In the genomic region with DNA sequence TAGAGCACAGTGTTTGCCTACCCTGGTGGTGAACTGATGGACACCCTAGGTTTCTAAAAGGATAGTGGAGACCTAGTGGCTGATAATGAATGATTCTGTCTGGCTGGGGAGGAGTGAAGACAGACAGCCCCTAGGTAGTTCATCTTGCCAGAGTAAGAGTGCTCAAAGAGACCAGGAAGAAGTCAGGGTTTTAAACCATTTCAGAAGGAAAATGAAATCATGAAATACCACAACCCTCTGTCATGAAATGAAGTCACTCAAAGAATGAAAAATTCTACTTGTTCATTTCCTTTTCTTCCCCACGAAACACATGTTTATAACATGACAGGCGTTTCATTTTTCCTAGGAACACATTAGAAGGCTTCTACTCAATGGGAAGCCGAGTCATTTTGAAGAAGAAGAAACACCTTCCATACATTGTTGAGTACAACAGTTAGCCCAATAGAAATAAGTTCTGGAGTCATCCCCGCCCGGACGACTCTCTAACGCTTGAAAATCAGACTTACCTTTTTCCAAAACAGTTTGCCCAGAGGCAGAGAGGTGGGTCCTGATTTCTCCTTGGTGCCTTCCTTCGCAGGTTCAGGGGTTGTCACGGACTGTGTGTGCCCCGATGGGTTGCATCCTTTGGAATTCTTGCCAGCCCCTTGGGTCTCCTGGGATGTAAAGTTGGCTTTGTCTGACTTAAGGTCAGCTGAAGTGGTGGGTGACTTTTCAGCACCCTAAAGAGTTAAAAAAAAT, we compare ENCODE assay signal across 3 cellular contexts.
TF ChIP-seq lines count a peak whose summit lies in the region.

No MANE protein-coding gene starts in this region.

TF ChIP-seq in GM23338, 12 proteins besides CTCF, POLR2A, EP300 and RAD21:
- TF ChIP-seq CREB1 (CRISPR knock-in tag; IDR thresholded peaks at IDR 0.05; ENCODE audit: low read depth): no peak
- TF ChIP-seq ZNF114 (CRISPR knock-in tag; IDR thresholded peaks at IDR 0.05): no peak
- TF ChIP-seq NANOG (IDR thresholded peaks at IDR 0.05; ENCODE audit: borderline replicate concordance): no peak
- TF ChIP-seq EZH2phosphoT487 (IDR thresholded peaks at IDR 0.05; ENCODE audit: unreplicated experiment): no peak

TF ChIP-seq in GM12878, 131 proteins besides CTCF, POLR2A, EP300 and RAD21:
- TF ChIP-seq ZSCAN29 (IDR thresholded peaks at IDR 0.05): no peak
- TF ChIP-seq ETV6 (conservative IDR thresholded peaks at IDR 0.05 in 1 of 2, IDR thresholded peaks at IDR 0.05 in 1 of 2; ENCODE audit: borderline replicate concordance in 1 of 2, low read depth in 1 of 2): peak in 1 of 2 experiments; percentile 89; a peak in 2 of 4 replicates
- no peak for TF ChIP-seq EZH2 (IDR thresholded peaks at IDR 0.05; ENCODE audit: borderline replicate concordance, control insufficient read depth, low read depth, low read length)
- TF ChIP-seq ZNF24 (IDR thresholded peaks at IDR 0.05): no peak
- TF ChIP-seq NFXL1 (IDR thresholded peaks at IDR 0.05; ENCODE audit: borderline replicate concordance): peak; percentile 59; the same call in 1 of the 2 replicates
- no peak for TF ChIP-seq TCF12 (IDR thresholded peaks at IDR 0.05; ENCODE audit: low read depth, low read length)
- no peak for TF ChIP-seq MEF2B (IDR thresholded peaks at IDR 0.05; ENCODE audit: partially characterized antibody, poor library complexity, severe bottlenecking)
- TF ChIP-seq, protein P1, sequence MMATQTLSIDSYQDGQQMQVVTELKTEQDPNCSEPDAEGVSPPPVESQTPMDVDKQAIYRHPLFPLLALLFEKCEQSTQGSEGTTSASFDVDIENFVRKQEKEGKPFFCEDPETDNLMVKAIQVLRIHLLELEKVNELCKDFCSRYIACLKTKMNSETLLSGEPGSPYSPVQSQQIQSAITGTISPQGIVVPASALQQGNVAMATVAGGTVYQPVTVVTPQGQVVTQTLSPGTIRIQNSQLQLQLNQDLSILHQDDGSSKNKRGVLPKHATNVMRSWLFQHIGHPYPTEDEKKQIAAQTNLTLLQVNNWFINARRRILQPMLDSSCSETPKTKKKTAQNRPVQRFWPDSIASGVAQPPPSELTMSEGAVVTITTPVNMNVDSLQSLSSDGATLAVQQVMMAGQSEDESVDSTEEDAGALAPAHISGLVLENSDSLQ (IDR thresholded peaks at IDR 0.05): no peak
- TF ChIP-seq PAX5 (IDR thresholded peaks at IDR 0.05; ENCODE audit: borderline replicate concordance, low read depth, low read length): no peak
- no peak for TF ChIP-seq IKZF1 (conservative IDR thresholded peaks at IDR 0.05)
- TF ChIP-seq, protein P2, sequence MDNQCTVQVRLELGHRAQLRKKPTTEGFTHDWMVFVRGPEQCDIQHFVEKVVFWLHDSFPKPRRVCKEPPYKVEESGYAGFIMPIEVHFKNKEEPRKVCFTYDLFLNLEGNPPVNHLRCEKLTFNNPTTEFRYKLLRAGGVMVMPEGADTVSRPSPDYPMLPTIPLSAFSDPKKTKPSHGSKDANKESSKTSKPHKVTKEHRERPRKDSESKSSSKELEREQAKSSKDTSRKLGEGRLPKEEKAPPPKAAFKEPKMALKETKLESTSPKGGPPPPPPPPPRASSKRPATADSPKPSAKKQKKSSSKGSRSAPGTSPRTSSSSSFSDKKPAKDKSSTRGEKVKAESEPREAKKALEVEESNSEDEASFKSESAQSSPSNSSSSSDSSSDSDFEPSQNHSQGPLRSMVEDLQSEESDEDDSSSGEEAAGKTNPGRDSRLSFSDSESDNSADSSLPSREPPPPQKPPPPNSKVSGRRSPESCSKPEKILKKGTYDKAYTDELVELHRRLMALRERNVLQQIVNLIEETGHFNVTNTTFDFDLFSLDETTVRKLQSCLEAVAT (IDR thresholded peaks at IDR 0.05): no peak
- no peak for TF ChIP-seq TAF1 (IDR thresholded peaks at IDR 0.05; ENCODE audit: borderline replicate concordance, low read depth, low read length)
TF ChIP-seq in GM12878: peak in this region for 2.

TF ChIP-seq in HEK293T, 16 proteins besides CTCF, POLR2A, EP300 and RAD21:
- TF ChIP-seq BHLHE40 (IDR thresholded peaks at IDR 0.05; ENCODE audit: borderline replicate concordance) (no peak), FOXK2 (IDR thresholded peaks at IDR 0.05) (no peak), ZNF384 (IDR thresholded peaks at IDR 0.05) (no peak), FOXA1 (IDR thresholded peaks at IDR 0.05) (no peak), HDGF (IDR thresholded peaks at IDR 0.05; ENCODE audit: borderline replicate concordance) (no peak)
TF ChIP-seq in HEK293T: peak in this region for 0.
